In genomic region chr2:15082105-15083058, GRCh38 we compare ENCODE assay signal across 26 cellular contexts.
"Had no signal": no experiment of that assay in that cellular context is flagged by ENCODE, and none has a peak within 500 bp of the region (broad histone marks: within the 10 kb centered on the region; RNA-seq: fewer than 3 reads in every experiment).

No MANE protein-coding gene starts in this region.

- H3K4me1 Mint-ChIP-seq: activated CD4-positive, alpha-beta memory T cell treated with anti-CD3 and anti-CD28 coated beads, Interleukin-2, amount 10 ng/mL, durations not matched to agents 7 days and 5 days; activated CD4-positive, alpha-beta T cell treated with anti-CD3 and anti-CD28 coated beads for 36 hours; activated naive CD4-positive, alpha-beta T cell treated with anti-CD3 and anti-CD28 coated beads, Interleukin-2, amount 50 U/mL, for 24 hours; activated naive CD8-positive, alpha-beta T cell treated with anti-CD3 and anti-CD28 coated beads, Interleukin-2, amount 50 U/mL, for 24 hours; T-helper 17 cell had no signal

- H3K27me3 ChIP-seq: ascending aorta, body of pancreas had no signal

- H3K27ac ChIP-seq: ascending aorta, body of pancreas, PC-9, VCaP had no signal

- ATAC-seq: activated CD4-positive, alpha-beta T cell treated with anti-CD3 and anti-CD28 coated beads for 36 hours; activated naive CD8-positive, alpha-beta T cell treated with anti-CD3 and anti-CD28 coated beads, Interleukin-2, amount 50 U/mL, for 24 hours; body of pancreas; T-helper 17 cell had no signal

- H3K4me3 Mint-ChIP-seq: activated CD4-positive, alpha-beta memory T cell treated with anti-CD3 and anti-CD28 coated beads, Interleukin-2, amount 10 ng/mL, durations not matched to agents 7 days and 5 days; activated CD4-positive, alpha-beta T cell treated with anti-CD3 and anti-CD28 coated beads for 36 hours; activated naive CD4-positive, alpha-beta T cell treated with anti-CD3 and anti-CD28 coated beads, Interleukin-2, amount 50 U/mL, for 24 hours; activated naive CD8-positive, alpha-beta T cell treated with anti-CD3 and anti-CD28 coated beads, Interleukin-2, amount 50 U/mL, for 24 hours; T-helper 17 cell had no signal

- H3K9me3 ChIP-seq: ascending aorta, body of pancreas had no signal

- H3K36me3 ChIP-seq: ascending aorta had no signal

- H3K36me3 Mint-ChIP-seq: activated naive CD4-positive, alpha-beta T cell treated with anti-CD3 and anti-CD28 coated beads, Interleukin-2, amount 50 U/mL, for 24 hours had no signal

- DNase-seq: activated CD4-positive, alpha-beta memory T cell treated with anti-CD3 and anti-CD28 coated beads, Interleukin-2, amount 10 ng/mL, durations not matched to agents 7 days and 5 days; activated CD4-positive, alpha-beta T cell treated with anti-CD3 and anti-CD28 coated beads for 36 hours; activated CD4-positive, alpha-beta T cell treated with anti-CD3 and anti-CD28 coated beads, Interleukin-2, amount 50 U/mL, for 1 hour; activated CD8-positive, alpha-beta memory T cell treated with anti-CD3 and anti-CD28 coated beads, Interleukin-2, amount 50 U/mL, for 48 hours; activated naive CD8-positive, alpha-beta T cell treated with anti-CD3 and anti-CD28 coated beads, Interleukin-2, amount 50 U/mL, for 24 hours; activated T-cell treated with anti-CD3 and anti-CD28 coated beads, Interleukin-2, amount 50 U/mL, for 1 hour; amniotic stem cell; body of pancreas; Karpas-422; MM.1S; NCI-H1092; NCI-H1417; NCI-H1930; NCI-H2171; NCI-H2227 treated with DMSO at 0.1 percent for 48 hours; NCI-H510A; NCI-H526 treated with DMSO at 0.1 percent for 48 hours; NCI-H82; NK-92 treated with Interleukin-12 subunit alpha and Interleukin-12 subunit beta, amount 100 ng/mL, for 24 hours; PC-9; SHP77 treated with DMSO at 0.1 percent for 48 hours; T-helper 17 cell; T1000 had no signal

- H3K9me3 Mint-ChIP-seq: activated CD4-positive, alpha-beta memory T cell treated with anti-CD3 and anti-CD28 coated beads, Interleukin-2, amount 10 ng/mL, durations not matched to agents 7 days and 5 days; activated naive CD4-positive, alpha-beta T cell treated with anti-CD3 and anti-CD28 coated beads, Interleukin-2, amount 50 U/mL, for 24 hours; activated naive CD8-positive, alpha-beta T cell treated with anti-CD3 and anti-CD28 coated beads, Interleukin-2, amount 50 U/mL, for 24 hours had no signal

- H2AFZ ChIP-seq: PC-9 had no signal

- H3K27ac Mint-ChIP-seq: activated CD4-positive, alpha-beta memory T cell treated with anti-CD3 and anti-CD28 coated beads, Interleukin-2, amount 10 ng/mL, durations not matched to agents 7 days and 5 days; activated CD4-positive, alpha-beta T cell treated with anti-CD3 and anti-CD28 coated beads for 36 hours; activated naive CD4-positive, alpha-beta T cell treated with anti-CD3 and anti-CD28 coated beads, Interleukin-2, amount 50 U/mL, for 24 hours; activated naive CD8-positive, alpha-beta T cell treated with anti-CD3 and anti-CD28 coated beads, Interleukin-2, amount 50 U/mL, for 24 hours; T-helper 17 cell had no signal

- H3K4me3 ChIP-seq: ascending aorta, body of pancreas, PC-9 had no signal

- H3K4me1 ChIP-seq: ascending aorta, body of pancreas had no signal

- H3K4me2 ChIP-seq: PC-9 had no signal
